In genomic region chr5:138753794-138754698, GRCh38 we compare ENCODE assay signal across 8 cellular contexts. TPM values are rescaled to one million over a fixed set of nuclear protein-coding genes. Genes with fewer than 3 reads are reported as not detected.
DNase-seq lines count a peak whose midpoint lies in the region; ATAC-seq and TF ChIP-seq lines count a peak whose summit lies in the region.

No MANE protein-coding gene starts in this region.

- H3K27me3 Mint-ChIP-seq in naive B cell: no peaks in the 10 kb centered on the region
- peaks cover 77% of the 10 kb centered on the region for H3K27me3 Mint-ChIP-seq in stimulated activated naive CD8-positive, alpha-beta T cell treated with anti-CD3 and anti-CD28 coated beads, Interleukin-15, amount 100 ng/mL, for 72 hours

- H3K4me1 Mint-ChIP-seq in naive B cell: peaks cover 31 to 44% (median 35%) of the 10 kb centered on the region in 3 donors
- H3K4me1 Mint-ChIP-seq in stimulated activated naive CD8-positive, alpha-beta T cell treated with anti-CD3 and anti-CD28 coated beads, Interleukin-15, amount 100 ng/mL, for 72 hours: peaks cover 44% of the 10 kb centered on the region

- DNase-seq in GM06990 (ENCODE audit: extremely low read depth, insufficient read length) (peak; percentile 28), NOMO-1 (lab: John Stamatoyannopoulos, UW; ENCODE audit: unreplicated experiment in 2 of 2) (peak; percentile 12 to 15), activated T-helper 1 cell treated with Interleukin-2 at 50 U/mL for 16 hours (ENCODE audit: low read depth) (peak; percentile 15), fibroblast of pulmonary artery (ENCODE audit: low read depth) (peak; percentile 95), naive B cell (no peak)
- DNase-seq in stimulated activated naive CD8-positive, alpha-beta T cell treated with anti-CD3 and anti-CD28 coated beads, Interleukin-15, amount 100 ng/mL, for 72 hours: peak; percentile 48 to 50
- DNase-seq in effector CD8-positive, alpha-beta T cell (lab: John Stamatoyannopoulos, UW): no peak

- ATAC-seq in HG03095 (IDR thresholded peaks at IDR 0.05; ENCODE audit: unreplicated experiment) (peak; percentile 12), naive B cell (ENCODE audit: low read depth in 2 of 2) (no peak)
- no peak for ATAC-seq in stimulated activated naive CD8-positive, alpha-beta T cell treated with anti-CD3 and anti-CD28 coated beads, Interleukin-15, amount 100 ng/mL, for 72 hours

- peak overlapping the region; percentile 85 to 92 (median 88) for H3K4me3 Mint-ChIP-seq in naive B cell
- peak overlapping the region; percentile 77 to 83 for H3K4me3 Mint-ChIP-seq in stimulated activated naive CD8-positive, alpha-beta T cell treated with anti-CD3 and anti-CD28 coated beads, Interleukin-15, amount 100 ng/mL, for 72 hours

- no peaks in the 10 kb centered on the region for H3K36me3 ChIP-seq in GM06990 (ENCODE audit: control insufficient read depth, insufficient read depth, low read length)

- no peak for TF ChIP-seq CTCF in GM06990 (IDR thresholded peaks at IDR 0.05; ENCODE audit: insufficient read depth, low read length, poor library complexity, severe bottlenecking)
- no peak for TF ChIP-seq CTCF in fibroblast of pulmonary artery (IDR thresholded peaks at IDR 0.05; ENCODE audit: low read length, missing control alignments)

- H3K27me3 ChIP-seq in GM06990 (replicated peaks; ENCODE audit: control insufficient read depth, insufficient read depth, low read length): no peaks in the 10 kb centered on the region

- H3K9me3 Mint-ChIP-seq in naive B cell: peaks cover 5 to 19% (median 15%) of the 10 kb centered on the region in 7 donors
- no peaks in the 10 kb centered on the region for H3K9me3 Mint-ChIP-seq in stimulated activated naive CD8-positive, alpha-beta T cell treated with anti-CD3 and anti-CD28 coated beads, Interleukin-15, amount 100 ng/mL, for 72 hours

- H3K36me3 Mint-ChIP-seq in naive B cell: peaks cover 5 to 14% of the 10 kb centered on the region in 2 donors

- H3K27ac Mint-ChIP-seq in naive B cell: peak overlapping the region; percentile 6 to 91 (median 72)
- H3K27ac Mint-ChIP-seq in stimulated activated naive CD8-positive, alpha-beta T cell treated with anti-CD3 and anti-CD28 coated beads, Interleukin-15, amount 100 ng/mL, for 72 hours: peak overlapping the region; percentile 24 to 90

- H3K4me3 ChIP-seq in GM06990 (replicated peaks; ENCODE audit: low read depth, low read length) (peak overlapping the region; percentile 86), fibroblast of pulmonary artery (replicated peaks; ENCODE audit: low read depth, low read length) (peak overlapping the region; percentile 92)

RNA-seq across cellular contexts. Expression of gene CTNNA1, which starts 0.8 kb away (rescaled TPM):
- 10 to 100 TPM; 18.8 to 25.8 (median 23.7) TPM for polyA plus RNA-seq in naive B cell (ENCODE audit: low read depth in 6 of 6)

Comparison
In these comparisons a context has a peak if more than half of its experiments do, and no peak if none do; other contexts are left out.
1. DNase-seq: peak in GM06990 (single experiment), NOMO-1 (2 of 2), activated T-helper 1 cell treated with Interleukin-2 at 50 U/mL for 16 hours (single experiment), fibroblast of pulmonary artery (single experiment) and stimulated activated naive CD8-positive, alpha-beta T cell treated with anti-CD3 and anti-CD28 coated beads, Interleukin-15, amount 100 ng/mL, for 72 hours (2 of 2); none in naive B cell (single experiment) and effector CD8-positive, alpha-beta T cell (single experiment).